39 cellular contexts compared by ENCODE assay signal in genomic region chr3:45997942-45998341, GRCh38. TPM values are rescaled to one million over a fixed set of nuclear protein-coding genes. Genes with fewer than 3 reads are reported as not detected.
"Had no signal": no experiment of that assay in that cellular context is flagged by ENCODE, and none has a peak within 500 bp of the region (broad histone marks: within the 10 kb centered on the region; RNA-seq: fewer than 3 reads in every experiment).

No MANE protein-coding gene starts in this region.

- H3K36me3 ChIP-seq: MG63 had no signal

- H3K9me3 ChIP-seq: MG63 had no signal

- H3K27ac ChIP-seq: KMS-11 had no signal

- H3K9ac ChIP-seq: KMS-11 had no signal

- DNase-seq: Karpas-422, Kasumi-1, KG1, MG63, MM.1S, MV-4-11, NCI-H1048, NCI-H1092, NCI-H1092 treated with DMSO at 0.1 percent for 48 hours, NCI-H1105, NCI-H1105 treated with DMSO at 0.1 percent for 48 hours, NCI-H1417, NCI-H1417 treated with DMSO at 0.1 percent for 48 hours, NCI-H1436, NCI-H1436 treated with DMSO at 0.1 percent for 48 hours, NCI-H146, NCI-H1694, NCI-H1694 treated with DMSO at 0.1 percent for 48 hours, NCI-H187, NCI-H187 treated with DMSO at 0.1 percent for 48 hours, NCI-H1930, NCI-H2029, NCI-H2029 treated with DMSO at 0.1 percent for 48 hours, NCI-H2081, NCI-H2081 treated with DMSO at 0.1 percent for 48 hours, NCI-H2107, NCI-H2171, NCI-H2171 treated with DMSO at 0.1 percent for 48 hours, NCI-H2227 treated with DMSO at 0.1 percent for 48 hours, NCI-H226, NCI-H345, NCI-H446, NCI-H446 treated with DMSO at 0.1 percent for 48 hours, NCI-H510A had no signal

- H3K27me3 ChIP-seq: MG63 had no signal

- H3K4me3 ChIP-seq: MG63 had no signal

- H3K4me2 ChIP-seq: KMS-11 had no signal

RNA-seq across cellular contexts. Expression of gene XCR1, which starts 29.3 kb away (rescaled TPM):
- total RNA-seq: M059J, MCF 10A, NCI-H460 had no signal

RNA-seq across cellular contexts. Expression of gene CXCR6, which starts 54.7 kb away (rescaled TPM):
- total RNA-seq: LHCN-M2, M059J, MCF 10A had no signal
